Comparison of ENCODE assay signal across 27 cellular contexts in genomic region chr4:128981377-128981776, GRCh38.
"Had no signal": no experiment of that assay in that cellular context is flagged by ENCODE, and none has a peak within 500 bp of the region (broad histone marks: within the 10 kb centered on the region; RNA-seq: fewer than 3 reads in every experiment).

No MANE protein-coding gene starts in this region.

- FAIRE-seq: endometrium, endothelial cell of umbilical vein, frontal cortex had no signal

- H3K4me1 ChIP-seq: colonic mucosa, esophagus muscularis mucosa, gastrocnemius medialis, gastroesophageal sphincter, heart left ventricle, heart right ventricle had no signal

- H3K4me3 ChIP-seq: colonic mucosa, coronary artery, dorsolateral prefrontal cortex, esophagus muscularis mucosa, esophagus squamous epithelium, gastrocnemius medialis, gastroesophageal sphincter, heart left ventricle, heart right ventricle, hepatocyte had no signal

- H3K9me3 ChIP-seq: colonic mucosa, esophagus muscularis mucosa, esophagus squamous epithelium, gastrocnemius medialis, gastroesophageal sphincter, heart left ventricle, heart right ventricle had no signal

- H2AFZ ChIP-seq: hepatocyte had no signal

- DNase-seq: colonic mucosa; cortex of kidney; dermis blood vessel endothelial cell; dorsolateral prefrontal cortex; effector CD4-positive, alpha-beta T cell; effector CD8-positive, alpha-beta T cell; effector memory CD4-positive, alpha-beta T cell; effector memory CD8-positive, alpha-beta T cell; endodermal cell; erythroblast; esophagus squamous epithelium; foreskin keratinocyte; foreskin melanocyte; gastrocnemius medialis; glutamatergic neuron; head of caudate nucleus; heart left ventricle; heart right ventricle had no signal

- H3K4me2 ChIP-seq: hepatocyte had no signal

- H3K36me3 ChIP-seq: colonic mucosa had no signal

- H3K27ac ChIP-seq: colonic mucosa, coronary artery, dorsolateral prefrontal cortex, epithelial cell of prostate, esophagus muscularis mucosa, esophagus squamous epithelium, foreskin keratinocyte, gastrocnemius medialis, gastroesophageal sphincter, heart left ventricle, heart right ventricle, hepatocyte had no signal

- ATAC-seq: effector memory CD8-positive, alpha-beta T cell; esophagus mucosa; foreskin keratinocyte; gastrocnemius medialis; gastroesophageal sphincter; heart left ventricle; heart right ventricle had no signal

- H3K79me2 ChIP-seq: hepatocyte had no signal

- H3K27me3 ChIP-seq: colonic mucosa, dorsolateral prefrontal cortex, esophagus muscularis mucosa, esophagus squamous epithelium, foreskin keratinocyte, gastrocnemius medialis, gastroesophageal sphincter, heart left ventricle, heart right ventricle, hepatocyte had no signal
